8 cellular contexts compared by ENCODE assay signal in the genomic region with DNA sequence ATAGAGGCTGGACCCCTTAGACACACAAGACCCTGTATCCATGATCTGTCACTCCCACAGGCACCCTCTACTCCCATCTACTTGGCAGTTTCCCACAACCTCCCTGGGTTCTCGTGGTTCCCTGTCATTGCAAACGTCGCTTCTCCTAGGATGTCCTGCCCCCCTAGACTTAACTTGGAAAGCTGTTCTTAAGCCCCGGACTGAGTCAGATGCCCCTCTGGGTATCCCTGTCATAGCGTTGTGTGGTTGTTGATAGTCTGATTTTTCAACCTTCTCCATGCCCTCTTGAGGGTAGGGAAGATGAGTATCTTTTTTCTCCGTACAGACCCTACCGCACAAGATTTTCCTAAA. TPM values are rescaled to one million over a fixed set of nuclear protein-coding genes. Genes with fewer than 3 reads are reported as not detected.
DNase-seq lines count a peak whose midpoint lies in the region; ATAC-seq and TF ChIP-seq lines count a peak whose summit lies in the region.

No MANE protein-coding gene starts in this region.

- no peak for DNase-seq in activated naive CD4-positive, alpha-beta T cell treated with anti-CD3 and anti-CD28 coated beads, Interleukin-2, amount 10 ng/mL, durations not matched to agents 7 days and 5 days
- DNase-seq in activated naive CD4-positive, alpha-beta T cell treated with Interleukin-2 at 50 U/mL for 16 hours, result no peak
- DNase-seq in MCF 10A (ENCODE audit: unreplicated experiment) (no peak), mucosa of descending colon (no peak), amniotic stem cell (lab: John Stamatoyannopoulos, UW) (no peak), ACHN (no peak), cerebellum (ENCODE audit: low spot score) (no peak)

- POLR2A ChIA-PET in MCF 10A (lab: Yijun Ruan, JAX), result interaction anchor here (0.7 to 14.1 kb wide), 10 partner anchors 9 to 359 kb away, joined by 3 to 237 read pairs (median 20); a partner anchor contains a TSS

- peak overlapping the region; percentile 91 for H3K27ac Mint-ChIP-seq in activated naive CD4-positive, alpha-beta T cell treated with anti-CD3 and anti-CD28 coated beads, Interleukin-2, amount 10 ng/mL, durations not matched to agents 7 days and 5 days
- H3K27ac Mint-ChIP-seq in MCF 10A (ENCODE audit: low read depth, unreplicated experiment), result peak overlapping the region; percentile 75

- H3K79me2 ChIP-seq in Loucy (ENCODE audit: insufficient read depth, low read length), result peaks cover 53% of the 10 kb centered on the region

- H3K36me3 ChIP-seq in Loucy (ENCODE audit: insufficient read depth, low read length) (peaks cover 9% of the 10 kb centered on the region; the same call in 1 of the 2 replicates), mucosa of descending colon (ENCODE audit: low read depth) (no peaks in the 10 kb centered on the region)

- H3K9me3 ChIP-seq in Loucy (ENCODE audit: insufficient read depth, low read depth, low read length), result no peaks in the 10 kb centered on the region
- H3K9me3 ChIP-seq in mucosa of descending colon, result no peaks in the 10 kb centered on the region

- H3K4me3 ChIP-seq in Loucy (ENCODE audit: low read length, poor library complexity, severe bottlenecking) (peak overlapping the region; percentile 89), mucosa of descending colon (no peak overlapping the region)

- H3F3A ChIP-seq in Loucy (ENCODE audit: low read depth), result peaks cover 21% of the 10 kb centered on the region

- H3K27me3 ChIP-seq in Loucy (ENCODE audit: insufficient read depth, low read length, poor library complexity, severe bottlenecking), result no peaks in the 10 kb centered on the region

- BruUV-seq in MCF 10A (replicated peaks; lab: Mats Ljungman, UMichigan), result no TSS peak

- no peaks in the 10 kb centered on the region for H3K9me3 Mint-ChIP-seq in activated naive CD4-positive, alpha-beta T cell treated with anti-CD3 and anti-CD28 coated beads, Interleukin-2, amount 10 ng/mL, durations not matched to agents 7 days and 5 days
- H3K9me3 Mint-ChIP-seq in MCF 10A (ENCODE audit: unreplicated experiment), result no peaks in the 10 kb centered on the region

- H3K4me3 Mint-ChIP-seq in activated naive CD4-positive, alpha-beta T cell treated with anti-CD3 and anti-CD28 coated beads, Interleukin-2, amount 10 ng/mL, durations not matched to agents 7 days and 5 days, result peak overlapping the region; percentile 86
- peak overlapping the region; percentile 69 for H3K4me3 Mint-ChIP-seq in MCF 10A (ENCODE audit: unreplicated experiment)

- H3K4me1 ChIP-seq in Loucy (ENCODE audit: insufficient read depth, low read length, poor library complexity, severe bottlenecking), result peaks cover 32% of the 10 kb centered on the region
- H3K4me1 ChIP-seq in mucosa of descending colon (ENCODE audit: low read depth), result peaks cover 11% of the 10 kb centered on the region

- H3K36me3 Mint-ChIP-seq in activated naive CD4-positive, alpha-beta T cell treated with anti-CD3 and anti-CD28 coated beads, Interleukin-2, amount 10 ng/mL, durations not matched to agents 7 days and 5 days, result peaks cover 29% of the 10 kb centered on the region
- peaks cover 82% of the 10 kb centered on the region for H3K36me3 Mint-ChIP-seq in MCF 10A (ENCODE audit: insufficient read depth, unreplicated experiment)

- in situ Hi-C loops in ACHN (cut with HindIII; ENCODE audit: low pct_ligation_motif_present, low pct_unique_long_range_greater_than_20kb, low sequenced_read_pairs), result no loop called here

- peaks cover 32% of the 10 kb centered on the region for H4K20me1 ChIP-seq in Loucy (ENCODE audit: insufficient read depth, low read length, poor library complexity, severe bottlenecking)

- CTCF ChIA-PET in activated naive CD4-positive, alpha-beta T cell treated with anti-CD3 and anti-CD28 coated beads, Interleukin-2, amount 10 ng/mL, durations not matched to agents 7 days and 5 days (lab: Charles Lee), result interaction anchor here (1.5 to 2.5 kb wide), 5 partner anchors 9 to 360 kb away, joined by 3 to 9 read pairs (median 5); no protein-coding TSS in a partner anchor
- CTCF ChIA-PET in MCF 10A (lab: Yijun Ruan, JAX), result interaction anchor here (0.7 to 3.7 kb wide), 12 partner anchors 9 to 506 kb away, joined by 3 to 37 read pairs (median 4); no protein-coding TSS in a partner anchor

- intact Hi-C loops in MCF 10A (cut with micrococcal nuclease) (loop anchor here (1.0 to 5.0 kb wide), 2 partner anchors 64 to 270 kb away; no protein-coding TSS in a partner anchor), mucosa of descending colon (cut with DNase I, micrococcal nuclease) (loop anchor here in 1 of 2 donors (10.0 kb wide), 1 partner anchor 87 kb away; no protein-coding TSS in a partner anchor)

- H2AFZ ChIP-seq in Loucy (ENCODE audit: low read length), result no peak overlapping the region

- H3K4me1 Mint-ChIP-seq in activated naive CD4-positive, alpha-beta T cell treated with anti-CD3 and anti-CD28 coated beads, Interleukin-2, amount 10 ng/mL, durations not matched to agents 7 days and 5 days, result peaks cover 46% of the 10 kb centered on the region
- H3K4me1 Mint-ChIP-seq in MCF 10A (ENCODE audit: insufficient read depth, unreplicated experiment), result peaks cover 31% of the 10 kb centered on the region

- H3K4me2 ChIP-seq in Loucy (ENCODE audit: low read depth, low read length, poor library complexity, severe bottlenecking), result peak overlapping the region; percentile 76

- no peaks in the 10 kb centered on the region for H3K9me2 ChIP-seq in Loucy (replicated peaks; ENCODE audit: low read depth, low read length)

- H3K9ac ChIP-seq in Loucy (ENCODE audit: low read depth, low read length, poor library complexity, severe bottlenecking), result peak overlapping the region; percentile 90

- no peaks in the 10 kb centered on the region for H3K27me3 Mint-ChIP-seq in activated naive CD4-positive, alpha-beta T cell treated with anti-CD3 and anti-CD28 coated beads, Interleukin-2, amount 10 ng/mL, durations not matched to agents 7 days and 5 days
- no peaks in the 10 kb centered on the region for H3K27me3 Mint-ChIP-seq in MCF 10A (ENCODE audit: insufficient read depth, unreplicated experiment)

- ATAC-seq in mucosa of descending colon, result peak; percentile 1

- TF ChIP-seq CTCF in Loucy (conservative IDR thresholded peaks at IDR 0.05; ENCODE audit: low read length), result no peak
- TF ChIP-seq CTCF in MCF 10A (IDR thresholded peaks at IDR 0.05; ENCODE audit: unreplicated experiment), result no peak
- no peak for TF ChIP-seq CTCF in mucosa of descending colon (IDR thresholded peaks at IDR 0.05)

RNA-seq across cellular contexts. Expression of a gene that starts 11.8 kb away (rescaled TPM):
- total RNA-seq in MCF 10A (2022) (30.3 and 42.4 TPM in 2 replicates), mucosa of descending colon (10 to 100 TPM; 23.0 to 34.3 (median 25.3) TPM), cerebellum (11.1 TPM)

RNA-seq across cellular contexts. Expression of a gene that starts 35.3 kb away (rescaled TPM):
- total RNA-seq in MCF 10A (2022) (28.2 and 33.4 TPM in 2 replicates), mucosa of descending colon (10 to 100 TPM; 13.1 to 20.9 (median 16.0) TPM), cerebellum (33.6 TPM)
